Comparison of ENCODE assay signal across 8 cellular contexts in the genomic region with DNA sequence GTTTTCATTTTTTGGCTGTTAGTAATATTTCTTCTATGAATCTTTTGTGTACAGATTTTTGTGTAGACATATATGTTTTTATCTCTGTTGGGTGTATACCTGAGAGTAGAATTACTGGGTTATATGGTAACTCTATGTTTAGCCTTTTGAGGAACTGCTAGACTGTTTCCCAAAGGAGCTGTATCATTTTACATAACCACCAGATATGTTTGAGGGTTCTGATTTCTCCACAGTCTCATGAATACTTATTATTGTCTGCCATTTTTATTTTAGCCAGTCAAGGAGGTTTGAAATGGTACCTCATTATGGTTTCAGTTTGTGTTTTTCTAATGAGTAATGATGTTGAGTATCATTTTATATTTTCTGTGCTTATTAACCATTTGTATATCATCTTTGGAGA. TPM values are rescaled to one million over a fixed set of nuclear protein-coding genes. Genes with fewer than 3 reads are reported as not detected.
DNase-seq lines count a peak whose midpoint lies in the region; ATAC-seq and TF ChIP-seq lines count a peak whose summit lies in the region.

No MANE protein-coding gene starts in this region.

- TF ChIP-seq POLR2A in lower leg skin (IDR thresholded peaks at IDR 0.05), result no peak

- CTCF ChIA-PET in activated CD4-positive, alpha-beta T cell treated with anti-CD3 and anti-CD28 coated beads, Interleukin-2, amount 10 ng/mL, durations not matched to agents 7 days and 5 days (lab: Charles Lee), result no interaction called here

- no peaks in the 10 kb centered on the region for H3K27me3 Mint-ChIP-seq in activated CD4-positive, alpha-beta T cell treated with anti-CD3 and anti-CD28 coated beads, Interleukin-2, amount 10 ng/mL, durations not matched to agents 7 days and 5 days
- H3K27me3 Mint-ChIP-seq in T-helper 17 cell, result no peaks in the 10 kb centered on the region

- POLR2A ChIA-PET in activated CD4-positive, alpha-beta T cell treated with anti-CD3 and anti-CD28 coated beads, Interleukin-2, amount 10 ng/mL, durations not matched to agents 7 days and 5 days (lab: Charles Lee), result no interaction called here

- H3K4me1 Mint-ChIP-seq in activated CD4-positive, alpha-beta T cell treated with anti-CD3 and anti-CD28 coated beads, Interleukin-2, amount 10 ng/mL, durations not matched to agents 7 days and 5 days, result peaks cover 34% of the 10 kb centered on the region
- peaks cover 48% of the 10 kb centered on the region for H3K4me1 Mint-ChIP-seq in T-helper 17 cell

- H3K9me3 ChIP-seq in T-helper 17 cell (ENCODE audit: control insufficient read depth, low read length, poor library complexity, severe bottlenecking), result no peaks in the 10 kb centered on the region
- H3K9me3 ChIP-seq in stomach smooth muscle (ENCODE audit: control insufficient read depth in 2 of 2, low read length in 2 of 2), result no peaks in the 10 kb centered on the region

- H3K9me3 Mint-ChIP-seq in activated CD4-positive, alpha-beta T cell treated with anti-CD3 and anti-CD28 coated beads, Interleukin-2, amount 10 ng/mL, durations not matched to agents 7 days and 5 days, result no peaks in the 10 kb centered on the region

- no peak for DNase-seq in activated CD4-positive, alpha-beta T cell treated with anti-CD3 and anti-CD28 coated beads, Interleukin-2, amount 10 ng/mL, durations not matched to agents 7 days and 5 days
- DNase-seq in activated CD4-positive, alpha-beta T cell treated with anti-CD3 and anti-CD28 coated beads for 1 hour, result no peak
- DNase-seq in T-helper 17 cell (no peak), fibroblast of villous mesenchyme (ENCODE audit: low read depth) (peak; percentile 21), COR-L47 (lab: John Stamatoyannopoulos, UW) (no peak), lower leg skin (ENCODE audit: low spot score in 2 of 2) (no peak)

- no peak overlapping the region for H3K27ac ChIP-seq in stomach smooth muscle (ENCODE audit: low read length)

- H3K27ac Mint-ChIP-seq in activated CD4-positive, alpha-beta T cell treated with anti-CD3 and anti-CD28 coated beads, Interleukin-2, amount 10 ng/mL, durations not matched to agents 7 days and 5 days, result peak overlapping the region; percentile 95
- H3K27ac Mint-ChIP-seq in T-helper 17 cell, result peak overlapping the region; percentile 98

- no peaks in the 10 kb centered on the region for H3K36me3 ChIP-seq in stomach smooth muscle (ENCODE audit: control insufficient read depth in 2 of 2, insufficient read depth in 2 of 2, low read length in 2 of 2)

- H3K27me3 ChIP-seq in stomach smooth muscle (ENCODE audit: control insufficient read depth in 1 of 2, insufficient read depth in 2 of 2, low read length in 2 of 2), result no peaks in the 10 kb centered on the region

- H3K9ac ChIP-seq in stomach smooth muscle (ENCODE audit: low read length in 2 of 2), result no peak overlapping the region

- TF ChIP-seq CTCF in fibroblast of villous mesenchyme (IDR thresholded peaks at IDR 0.05; ENCODE audit: insufficient read depth, low read depth, low read length), result no peak
- TF ChIP-seq CTCF in lower leg skin (IDR thresholded peaks at IDR 0.05), result no peak

- no peak for ATAC-seq in T-helper 17 cell
- no peak for ATAC-seq in GM21619 (IDR thresholded peaks at IDR 0.05; ENCODE audit: unreplicated experiment)

- intact Hi-C loops in lower leg skin (cut with DNase I; ENCODE audit: low total_unique reads), result no loop called here

- peaks cover 31% of the 10 kb centered on the region for H3K36me3 Mint-ChIP-seq in activated CD4-positive, alpha-beta T cell treated with anti-CD3 and anti-CD28 coated beads, Interleukin-2, amount 10 ng/mL, durations not matched to agents 7 days and 5 days (ENCODE audit: low read depth)
- peaks cover 7% of the 10 kb centered on the region for H3K36me3 Mint-ChIP-seq in T-helper 17 cell (ENCODE audit: low read depth)

- H3K4me1 ChIP-seq in stomach smooth muscle (ENCODE audit: control insufficient read depth, insufficient read depth, low read length), result peaks cover 8% of the 10 kb centered on the region

- peak overlapping the region; percentile 93 for H3K4me3 Mint-ChIP-seq in activated CD4-positive, alpha-beta T cell treated with anti-CD3 and anti-CD28 coated beads, Interleukin-2, amount 10 ng/mL, durations not matched to agents 7 days and 5 days
- H3K4me3 Mint-ChIP-seq in T-helper 17 cell, result peak overlapping the region; percentile 97

- H3K4me3 ChIP-seq in fibroblast of villous mesenchyme (ENCODE audit: low read depth, low read length) (peak overlapping the region; percentile 96), stomach smooth muscle (ENCODE audit: low read length in 2 of 2) (peak overlapping the region; percentile 91 to 99), lower leg skin (ENCODE audit: low read depth, poor library complexity, severe bottlenecking) (no peak overlapping the region)

RNA-seq across cellular contexts. Expression of gene PCNX4, which starts 1.9 kb away (rescaled TPM):
- 10 to 100 TPM; 33.3 to 36.9 TPM for total RNA-seq in activated CD4-positive, alpha-beta T cell treated with anti-CD3 and anti-CD28 coated beads, Interleukin-2, amount 10 ng/mL, durations not matched to agents 7 days and 5 days
- 10 to 100 TPM; 27.7 to 35.3 TPM for total RNA-seq in T-helper 17 cell
- total RNA-seq in fibroblast of villous mesenchyme, result 120 and 138 TPM in 2 replicates
- 10 to 100 TPM; 24.7 to 48.0 (median 27.9) TPM for total RNA-seq in lower leg skin
